In genomic region chr4:77226939-77227705, GRCh38 we compare ENCODE assay signal across 24 cellular contexts.
"Had no signal": no experiment of that assay in that cellular context is flagged by ENCODE, and none has a peak within 500 bp of the region (broad histone marks: within the 10 kb centered on the region; RNA-seq: fewer than 3 reads in every experiment).

No MANE protein-coding gene starts in this region.

- H3K36me3 Mint-ChIP-seq: activated CD4-positive, alpha-beta memory T cell treated with anti-CD3 and anti-CD28 coated beads for 36 hours; brain had no signal

- H3K27ac Mint-ChIP-seq: activated CD4-positive, alpha-beta memory T cell treated with anti-CD3 and anti-CD28 coated beads for 36 hours; activated CD4-positive, alpha-beta T cell treated with anti-CD3 and anti-CD28 coated beads, Interleukin-2, amount 10 ng/mL, durations not matched to agents 7 days and 5 days; activated naive CD4-positive, alpha-beta T cell treated with anti-CD3 and anti-CD28 coated beads for 36 hours; activated naive CD8-positive, alpha-beta T cell; activated T-helper 17 cell treated with anti-CD3 and anti-CD28 coated beads, Interleukin-2, amount 50 U/mL, for 72 hours; brain; T-helper 17 cell had no signal

- H3K9me3 Mint-ChIP-seq: activated CD4-positive, alpha-beta T cell treated with anti-CD3 and anti-CD28 coated beads, Interleukin-2, amount 10 ng/mL, durations not matched to agents 7 days and 5 days; activated T-helper 17 cell treated with anti-CD3 and anti-CD28 coated beads, Interleukin-2, amount 50 U/mL, for 72 hours had no signal

- H3K4me1 Mint-ChIP-seq: activated CD4-positive, alpha-beta T cell treated with anti-CD3 and anti-CD28 coated beads, Interleukin-2, amount 10 ng/mL, durations not matched to agents 7 days and 5 days; activated T-helper 17 cell treated with anti-CD3 and anti-CD28 coated beads, Interleukin-2, amount 50 U/mL, for 72 hours; brain; central memory CD8-positive, alpha-beta T cell; T-helper 17 cell had no signal

- H3K27me3 Mint-ChIP-seq: activated naive CD8-positive, alpha-beta T cell; activated T-helper 17 cell treated with anti-CD3 and anti-CD28 coated beads, Interleukin-2, amount 50 U/mL, for 72 hours; brain had no signal

- ATAC-seq: activated T-cell treated with anti-CD3 and anti-CD28 coated beads, Interleukin-2, amount 50 U/mL, for 4 hours; activated T-helper 17 cell treated with anti-CD3 and anti-CD28 coated beads, Interleukin-2, amount 50 U/mL, for 72 hours; PC-3; T-helper 17 cell had no signal

- H3K4me3 Mint-ChIP-seq: activated CD4-positive, alpha-beta memory T cell treated with anti-CD3 and anti-CD28 coated beads for 36 hours; activated CD4-positive, alpha-beta T cell treated with anti-CD3 and anti-CD28 coated beads, Interleukin-2, amount 10 ng/mL, durations not matched to agents 7 days and 5 days; activated naive CD4-positive, alpha-beta T cell treated with anti-CD3 and anti-CD28 coated beads for 36 hours; activated naive CD8-positive, alpha-beta T cell; activated T-cell treated with anti-CD3 and anti-CD28 coated beads, Interleukin-2, amount 50 U/mL, for 4 hours; activated T-helper 17 cell treated with anti-CD3 and anti-CD28 coated beads, Interleukin-2, amount 50 U/mL, for 72 hours; brain; central memory CD8-positive, alpha-beta T cell; T-helper 17 cell had no signal

- DNase-seq: activated CD4-positive, alpha-beta memory T cell treated with anti-CD3 and anti-CD28 coated beads for 36 hours; activated CD4-positive, alpha-beta T cell treated with anti-CD3 and anti-CD28 coated beads, Interleukin-2, amount 10 ng/mL, durations not matched to agents 7 days and 5 days; activated CD4-positive, CD25-positive, alpha-beta regulatory T cell; activated CD8-positive, alpha-beta memory T cell treated with anti-CD3 and anti-CD28 coated beads for 24 hours; activated gamma-delta T cell; activated naive CD4-positive, alpha-beta T cell treated with anti-CD3 and anti-CD28 coated beads for 36 hours; activated T-cell treated with anti-CD3 and anti-CD28 coated beads, Interleukin-2, amount 50 U/mL, for 4 hours; amygdala; NCI-H1048; NCI-H146; NCI-H187 treated with DMSO at 0.1 percent for 48 hours; NCI-H2107; NCI-H345; NCI-H510A; NCI-H526 treated with DMSO at 0.1 percent for 48 hours; NK-92 treated with Interleukin-12 subunit alpha and Interleukin-12 subunit beta, amount 100 ng/mL, for 24 hours; PC-3; SHP77 treated with DMSO at 0.1 percent for 48 hours; T-helper 17 cell; T-helper 9 cell had no signal
